21 cellular contexts compared by ENCODE assay signal in genomic region chr13:112172017-112172416, GRCh38.
"Had no signal": no experiment of that assay in that cellular context is flagged by ENCODE, and none has a peak within 500 bp of the region (broad histone marks: within the 10 kb centered on the region; RNA-seq: fewer than 3 reads in every experiment).

No MANE protein-coding gene starts in this region.

- DNase-seq: KBM-7, MV-4-11, NCI-H1048, NCI-H1105, NCI-H1417, NCI-H1436 treated with DMSO at 0.1 percent for 48 hours, NCI-H1694, NCI-H187 treated with DMSO at 0.1 percent for 48 hours, NCI-H2029 treated with DMSO at 0.1 percent for 48 hours, NCI-H2171 treated with DMSO at 0.1 percent for 48 hours, NCI-H345, NCI-H446 treated with DMSO at 0.1 percent for 48 hours, NCI-H510A treated with DMSO at 0.1 percent for 48 hours, NCI-H526, NCI-H82, Right ventricle myocardium superior, RPMI8226, SIG-M5 had no signal

- H3K4me3 ChIP-seq: SJSA1, SK-N-MC had no signal

- H3K36me3 ChIP-seq: SJSA1 had no signal

- H3K27ac ChIP-seq: HL-60, SJSA1, SK-N-MC had no signal

- H3K4me1 ChIP-seq: SJSA1 had no signal
